In genomic region chr7:121300685-121301084, GRCh38 we compare ENCODE assay signal across 23 cellular contexts. TPM values are rescaled to one million over a fixed set of nuclear protein-coding genes. Genes with fewer than 3 reads are reported as not detected.
"Had no signal": no experiment of that assay in that cellular context is flagged by ENCODE, and none has a peak within 500 bp of the region (broad histone marks: within the 10 kb centered on the region; RNA-seq: fewer than 3 reads in every experiment).

No MANE protein-coding gene starts in this region.

- ATAC-seq: left lobe of liver; natural killer cell; pancreas; right lobe of liver; stimulated activated effector memory CD8-positive, alpha-beta T cell treated with anti-CD3 and anti-CD28 coated beads, Interleukin-12 subunit alpha, Interleukin-12 subunit beta, amount 100 ng/mL, for 72 hours; stimulated activated naive CD8-positive, alpha-beta T cell treated with anti-CD3 and anti-CD28 coated beads, Interleukin-15, Interleukin-2, amounts not matched to agents 100 U/mL and 50 U/mL, for 24 hours had no signal

- H3K27ac ChIP-seq: pancreas, right lobe of liver, testis, tibial artery had no signal

- H3K27me3 Mint-ChIP-seq: memory B cell, type B pancreatic cell had no signal

- H3K36me3 Mint-ChIP-seq: natural killer cell; stimulated activated effector memory CD8-positive, alpha-beta T cell treated with anti-CD3 and anti-CD28 coated beads, Interleukin-12 subunit alpha, Interleukin-12 subunit beta, amount 100 ng/mL, for 72 hours; type B pancreatic cell had no signal

- H3K9me3 Mint-ChIP-seq: natural killer cell; stimulated activated effector memory CD8-positive, alpha-beta T cell treated with anti-CD3 and anti-CD28 coated beads, Interleukin-12 subunit alpha, Interleukin-12 subunit beta, amount 100 ng/mL, for 72 hours; type B pancreatic cell had no signal

- H3K27ac Mint-ChIP-seq: natural killer cell; stimulated activated effector memory CD8-positive, alpha-beta T cell treated with anti-CD3 and anti-CD28 coated beads, Interleukin-12 subunit alpha, Interleukin-12 subunit beta, amount 100 ng/mL, for 72 hours; type B pancreatic cell had no signal

- H3K4me3 Mint-ChIP-seq: natural killer cell; stimulated activated effector memory CD8-positive, alpha-beta T cell treated with anti-CD3 and anti-CD28 coated beads, Interleukin-12 subunit alpha, Interleukin-12 subunit beta, amount 100 ng/mL, for 72 hours; type B pancreatic cell had no signal

- H3K4me1 Mint-ChIP-seq: natural killer cell; stimulated activated effector memory CD8-positive, alpha-beta T cell treated with anti-CD3 and anti-CD28 coated beads, Interleukin-12 subunit alpha, Interleukin-12 subunit beta, amount 100 ng/mL, for 72 hours had no signal

- H3K4me3 ChIP-seq: lung, pancreas, right lobe of liver, testis, tibial artery had no signal

- DNase-seq: cortex of kidney; effector CD4-positive, alpha-beta T cell; head of caudate nucleus; natural killer cell; occipital lobe; pancreas; right lobe of liver; small intestine; stimulated activated CD4-positive, alpha-beta T cell treated with anti-CD3 and anti-CD28 coated beads, Interleukin-2, amount 100 ng/mL, for 24 hours; stimulated activated CD4-positive, alpha-beta T cell treated with anti-CD3 and anti-CD28 coated beads, Interleukin-4, amount 100 ng/mL, for 24 hours; stimulated activated naive CD8-positive, alpha-beta T cell treated with anti-CD3 and anti-CD28 coated beads, Interleukin-15, Interleukin-2, amounts not matched to agents 100 U/mL and 50 U/mL, for 24 hours; substantia nigra; testis; tibial artery had no signal

- H3K27me3 ChIP-seq: pancreas, right lobe of liver, testis, tibial artery had no signal

RNA-seq across cellular contexts. Expression of gene WNT16, which starts 28.1 kb away (rescaled TPM):
- total RNA-seq: dermis microvascular lymphatic vessel endothelial cell, glomerular endothelial cell, left lobe of liver, liver, natural killer cell, posterior vena cava, right lobe of liver had no signal
